1 cellular context compared by ENCODE assay signal in genomic region chr9:37102476-37102875, GRCh38.
TF ChIP-seq lines count a peak whose summit lies in the region.

No MANE protein-coding gene starts in this region.

TF ChIP-seq in IMR-90, 13 proteins besides CTCF, POLR2A, EP300 and RAD21:
- no peak for TF ChIP-seq SMC3 (IDR thresholded peaks at IDR 0.05; ENCODE audit: low read depth, low read length)
- no peak for TF ChIP-seq MXI1 (IDR thresholded peaks at IDR 0.05; ENCODE audit: borderline replicate concordance, low read depth, low read length)
- TF ChIP-seq FOS (IDR thresholded peaks at IDR 0.05; ENCODE audit: low read depth, low read length), result no peak
- TF ChIP-seq MAZ (IDR thresholded peaks at IDR 0.05; ENCODE audit: borderline replicate concordance, low read depth, low read length), result no peak
- no peak for TF ChIP-seq CHD1 (IDR thresholded peaks at IDR 0.05; ENCODE audit: low read depth, low read length)
- TF ChIP-seq RFX5 (IDR thresholded peaks at IDR 0.05; ENCODE audit: low read depth, low read length), result no peak
- no peak for TF ChIP-seq ELK1 (IDR thresholded peaks at IDR 0.05; ENCODE audit: borderline replicate concordance, low read depth, low read length)
- no peak for TF ChIP-seq USF2 (IDR thresholded peaks at IDR 0.05; ENCODE audit: low read depth, low read length)
- no peak for TF ChIP-seq RCOR1 (IDR thresholded peaks at IDR 0.05; ENCODE audit: insufficient replicate concordance, low read length)
- TF ChIP-seq NFE2L2 (IDR thresholded peaks at IDR 0.05; ENCODE audit: low read depth, low read length), result no peak
- TF ChIP-seq CEBPB (IDR thresholded peaks at IDR 0.05; ENCODE audit: low read depth, low read length), result no peak
- no peak for TF ChIP-seq MAFK (IDR thresholded peaks at IDR 0.05; ENCODE audit: low read depth, low read length)
- no peak for TF ChIP-seq BHLHE40 (IDR thresholded peaks at IDR 0.05; ENCODE audit: low read depth, low read length)
